8 cellular contexts compared by ENCODE assay signal in genomic region chr6:20404641-20405032, GRCh38. TPM values are rescaled to one million over a fixed set of nuclear protein-coding genes. Genes with fewer than 3 reads are reported as not detected.
DNase-seq lines count a peak whose midpoint lies in the region; ATAC-seq and TF ChIP-seq lines count a peak whose summit lies in the region.

No MANE protein-coding gene starts in this region.

- no peaks in the 10 kb centered on the region for H3K27me3 Mint-ChIP-seq in activated naive CD4-positive, alpha-beta T cell treated with anti-CD3 and anti-CD28 coated beads, Interleukin-2, amount 50 U/mL, for 24 hours

- H3K9me3 Mint-ChIP-seq in activated naive CD4-positive, alpha-beta T cell treated with anti-CD3 and anti-CD28 coated beads, Interleukin-2, amount 50 U/mL, for 24 hours = no peaks in the 10 kb centered on the region

- ATAC-seq in GM19324 (IDR thresholded peaks at IDR 0.05; ENCODE audit: low FRiP score, unreplicated experiment) = no peak

- H3K27me3 ChIP-seq in H7 (ENCODE audit: control insufficient read depth, insufficient read depth, low read length) = no peaks in the 10 kb centered on the region
- H3K27me3 ChIP-seq in MM.1S (replicated peaks; ENCODE audit: insufficient read depth, low read length) = no peaks in the 10 kb centered on the region
- no peaks in the 10 kb centered on the region for H3K27me3 ChIP-seq in hepatocyte

- peaks cover 34% of the 10 kb centered on the region for H3K4me1 ChIP-seq in MM.1S (ENCODE audit: low read length)
- H3K4me1 ChIP-seq in hepatocyte (ENCODE audit: insufficient read depth) = no peaks in the 10 kb centered on the region

- H3K27ac Mint-ChIP-seq in activated naive CD4-positive, alpha-beta T cell treated with anti-CD3 and anti-CD28 coated beads, Interleukin-2, amount 50 U/mL, for 24 hours = peak overlapping the region; percentile 99

- H3K4me3 Mint-ChIP-seq in activated naive CD4-positive, alpha-beta T cell treated with anti-CD3 and anti-CD28 coated beads, Interleukin-2, amount 50 U/mL, for 24 hours = peak overlapping the region; percentile 94

- TF ChIP-seq CTCF in MM.1S (IDR thresholded peaks at IDR 0.05; ENCODE audit: low read length) = peak; percentile 75
- peak; percentile 56 for TF ChIP-seq CTCF in hepatocyte (IDR thresholded peaks at IDR 0.05; ENCODE audit: poor library complexity)

- H3K9me3 ChIP-seq in MM.1S (replicated peaks; ENCODE audit: insufficient read depth, low read length) = no peaks in the 10 kb centered on the region
- no peaks in the 10 kb centered on the region for H3K9me3 ChIP-seq in hepatocyte (ENCODE audit: low read depth)

- no peaks in the 10 kb centered on the region for H3K9me2 ChIP-seq in MM.1S (replicated peaks; ENCODE audit: insufficient read depth, low read length)
- no peaks in the 10 kb centered on the region for H3K9me2 ChIP-seq in hepatocyte (replicated peaks; ENCODE audit: insufficient read depth)

- DNase-seq in ELF-1 (ENCODE audit: low read depth, low spot score) (peak; percentile 81), H7 (peak; percentile 30), MM.1S (peak; percentile 85), SK-N-DZ (ENCODE audit: low spot score) (peak; percentile 82), hepatocyte (ENCODE audit: low spot score) (peak; percentile 85)
- peak; percentile 52 to 56 (median 53) for DNase-seq in stimulated activated CD4-positive, alpha-beta T cell treated with anti-CD3 and anti-CD28 coated beads, Interleukin-12 subunit alpha, Interleukin-12 subunit beta, amount 100 ng/mL, for 48 hours (ENCODE audit: low read depth in 2 of 3, low spot score in 1 of 3)

- H3K4me3 ChIP-seq in H7 (ENCODE audit: insufficient read depth, low read depth, low read length) (peak overlapping the region; percentile 82), MM.1S (ENCODE audit: low read length) (peak overlapping the region; percentile 83), hepatocyte (peak overlapping the region; percentile 89)

- H2AFZ ChIP-seq in MM.1S (ENCODE audit: low read length) (no peak overlapping the region), hepatocyte (peak overlapping the region; percentile 58)

- peak overlapping the region; percentile 68 for H3K4me2 ChIP-seq in MM.1S (ENCODE audit: low read depth, low read length)
- H3K4me2 ChIP-seq in hepatocyte = peak overlapping the region; percentile 85

- H3K27ac ChIP-seq in MM.1S (ENCODE audit: low read length) (peak overlapping the region; percentile 94; the same call in 1 of the 2 replicates), hepatocyte (peak overlapping the region; percentile 99)

- peaks cover 5% of the 10 kb centered on the region for H3K36me3 Mint-ChIP-seq in activated naive CD4-positive, alpha-beta T cell treated with anti-CD3 and anti-CD28 coated beads, Interleukin-2, amount 50 U/mL, for 24 hours

- H4K20me1 ChIP-seq in MM.1S (ENCODE audit: insufficient read depth, low read length) = no peaks in the 10 kb centered on the region
- H4K20me1 ChIP-seq in hepatocyte (ENCODE audit: insufficient read depth, poor library complexity, severe bottlenecking) = peaks cover 2% of the 10 kb centered on the region

- peaks cover 62% of the 10 kb centered on the region for H3K4me1 Mint-ChIP-seq in activated naive CD4-positive, alpha-beta T cell treated with anti-CD3 and anti-CD28 coated beads, Interleukin-2, amount 50 U/mL, for 24 hours

- H3K36me3 ChIP-seq in H7 (replicated peaks; ENCODE audit: control insufficient read depth, insufficient read depth, low read length) (no peaks in the 10 kb centered on the region; the same call in 1 of the 2 replicates), MM.1S (replicated peaks; ENCODE audit: insufficient read depth, low read length) (no peaks in the 10 kb centered on the region), hepatocyte (replicated peaks; ENCODE audit: insufficient read depth, low read depth) (no peaks in the 10 kb centered on the region)

- H3K79me2 ChIP-seq in MM.1S (ENCODE audit: low read length) (peaks cover 69% of the 10 kb centered on the region), hepatocyte (peaks cover 50% of the 10 kb centered on the region)

- 2% methylated on average over 6 of the region's 6 CpGs for WGBS in hepatocyte (ENCODE audit: low lambda C conversion rate, missing lambda C conversion rate)

- H3F3A ChIP-seq in MM.1S (ENCODE audit: insufficient read depth, low read length) = peaks cover 48% of the 10 kb centered on the region

- peak overlapping the region; percentile 95 for H3K9ac ChIP-seq in MM.1S (ENCODE audit: low read length)

RNA-seq across cellular contexts. Expression of gene E2F3, which starts 3.0 kb away (rescaled TPM):
- 12.5 and 16.7 TPM in 2 replicates for total RNA-seq in H7 (2014; rRNA removed; shearing (Covaris generic))
- 18.2 and 24.1 TPM in 2 replicates for polyA plus RNA-seq in SK-N-DZ (2014; cell fraction: cytosol; rRNA removed)
- polyA plus RNA-seq in SK-N-DZ (2014; cell fraction: nucleus; rRNA removed) = 35.4 and 46.6 TPM in 2 replicates
- 10.8 and 13.3 TPM in 2 replicates for total RNA-seq in hepatocyte
- 5.5 and 8.4 TPM in 2 replicates for polyA plus RNA-seq in hepatocyte

Comparison
In these comparisons a context has a peak if more than half of its experiments do, and no peak if none do; other contexts are left out.
1. DNase-seq: peak in every context shown above with its lines; median percentile 85 in MM.1S; 85 in hepatocyte; 82 in SK-N-DZ; 81 in ELF-1; 53 in stimulated activated CD4-positive, alpha-beta T cell treated with anti-CD3 and anti-CD28 coated beads, Interleukin-12 subunit alpha, Interleukin-12 subunit beta, amount 100 ng/mL, for 48 hours; 30 in H7.